Comparison of ENCODE assay signal across 1 cellular context in the genomic region with DNA sequence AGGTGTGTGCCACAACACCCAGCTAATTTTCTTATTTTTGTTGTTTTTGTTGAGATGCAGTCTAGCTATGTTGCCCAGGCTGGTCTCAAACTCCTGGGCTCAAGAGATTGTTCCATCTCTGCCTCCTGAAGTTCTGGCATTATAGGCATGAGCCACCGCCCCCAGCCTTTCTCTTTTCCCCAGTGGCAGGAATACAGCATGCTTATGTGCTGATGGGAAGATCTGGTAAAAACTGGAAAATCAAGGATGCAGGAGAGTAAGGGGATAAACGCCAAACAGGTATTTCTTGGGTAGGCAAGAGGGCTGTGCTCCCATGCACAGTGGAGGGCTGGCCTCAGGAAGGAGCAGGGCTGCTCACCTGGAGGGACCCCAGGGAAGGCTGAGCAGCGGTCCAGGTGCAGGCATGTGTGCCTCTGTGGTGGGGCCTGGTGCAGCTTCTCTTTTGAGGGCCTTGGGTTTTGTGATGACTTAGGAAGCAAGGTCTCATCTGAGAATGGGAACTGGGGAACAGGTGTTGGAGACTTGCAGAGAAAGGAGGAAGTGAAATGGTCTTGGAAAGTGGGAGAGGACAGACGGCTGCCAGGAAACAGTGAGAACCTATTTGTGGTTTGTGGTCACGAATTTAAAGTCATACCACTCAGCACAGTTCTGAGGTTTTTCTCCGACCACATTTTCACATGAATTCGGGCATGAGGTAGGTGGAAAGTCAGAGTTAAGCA.
A peak's percentile ranks its signal among the peaks of the same experiment; 100 is the strongest.
TF ChIP-seq lines count a peak whose summit lies in the region.

No MANE protein-coding gene starts in this region.

TF ChIP-seq in GM12878, 131 proteins besides CTCF, POLR2A, EP300 and RAD21 (continued from another document):
- TF ChIP-seq IRF3 (IDR thresholded peaks at IDR 0.05) = no peak
- TF ChIP-seq SMAD1 (IDR thresholded peaks at IDR 0.05; ENCODE audit: low read depth, partially characterized antibody) = peak; percentile 64
- TF ChIP-seq, protein P1, sequence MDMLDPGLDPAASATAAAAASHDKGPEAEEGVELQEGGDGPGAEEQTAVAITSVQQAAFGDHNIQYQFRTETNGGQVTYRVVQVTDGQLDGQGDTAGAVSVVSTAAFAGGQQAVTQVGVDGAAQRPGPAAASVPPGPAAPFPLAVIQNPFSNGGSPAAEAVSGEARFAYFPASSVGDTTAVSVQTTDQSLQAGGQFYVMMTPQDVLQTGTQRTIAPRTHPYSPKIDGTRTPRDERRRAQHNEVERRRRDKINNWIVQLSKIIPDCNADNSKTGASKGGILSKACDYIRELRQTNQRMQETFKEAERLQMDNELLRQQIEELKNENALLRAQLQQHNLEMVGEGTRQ (IDR thresholded peaks at IDR 0.05; ENCODE audit: borderline replicate concordance, low read depth, low read length) = no peak
- TF ChIP-seq EED (IDR thresholded peaks at IDR 0.05; ENCODE audit: low read depth) = peak; percentile 95
- TF ChIP-seq MEF2B (IDR thresholded peaks at IDR 0.05; ENCODE audit: partially characterized antibody, poor library complexity, severe bottlenecking) = peak; percentile 61
- no peak for TF ChIP-seq BACH1 (IDR thresholded peaks at IDR 0.05; ENCODE audit: borderline replicate concordance)
- TF ChIP-seq ETV6 (conservative IDR thresholded peaks at IDR 0.05 in 1 of 2, IDR thresholded peaks at IDR 0.05 in 1 of 2; ENCODE audit: borderline replicate concordance in 1 of 2, low read depth in 1 of 2) = peak in 1 of 2 experiments; percentile 62; a peak in 1 of 4 replicates
- TF ChIP-seq, protein P2, sequence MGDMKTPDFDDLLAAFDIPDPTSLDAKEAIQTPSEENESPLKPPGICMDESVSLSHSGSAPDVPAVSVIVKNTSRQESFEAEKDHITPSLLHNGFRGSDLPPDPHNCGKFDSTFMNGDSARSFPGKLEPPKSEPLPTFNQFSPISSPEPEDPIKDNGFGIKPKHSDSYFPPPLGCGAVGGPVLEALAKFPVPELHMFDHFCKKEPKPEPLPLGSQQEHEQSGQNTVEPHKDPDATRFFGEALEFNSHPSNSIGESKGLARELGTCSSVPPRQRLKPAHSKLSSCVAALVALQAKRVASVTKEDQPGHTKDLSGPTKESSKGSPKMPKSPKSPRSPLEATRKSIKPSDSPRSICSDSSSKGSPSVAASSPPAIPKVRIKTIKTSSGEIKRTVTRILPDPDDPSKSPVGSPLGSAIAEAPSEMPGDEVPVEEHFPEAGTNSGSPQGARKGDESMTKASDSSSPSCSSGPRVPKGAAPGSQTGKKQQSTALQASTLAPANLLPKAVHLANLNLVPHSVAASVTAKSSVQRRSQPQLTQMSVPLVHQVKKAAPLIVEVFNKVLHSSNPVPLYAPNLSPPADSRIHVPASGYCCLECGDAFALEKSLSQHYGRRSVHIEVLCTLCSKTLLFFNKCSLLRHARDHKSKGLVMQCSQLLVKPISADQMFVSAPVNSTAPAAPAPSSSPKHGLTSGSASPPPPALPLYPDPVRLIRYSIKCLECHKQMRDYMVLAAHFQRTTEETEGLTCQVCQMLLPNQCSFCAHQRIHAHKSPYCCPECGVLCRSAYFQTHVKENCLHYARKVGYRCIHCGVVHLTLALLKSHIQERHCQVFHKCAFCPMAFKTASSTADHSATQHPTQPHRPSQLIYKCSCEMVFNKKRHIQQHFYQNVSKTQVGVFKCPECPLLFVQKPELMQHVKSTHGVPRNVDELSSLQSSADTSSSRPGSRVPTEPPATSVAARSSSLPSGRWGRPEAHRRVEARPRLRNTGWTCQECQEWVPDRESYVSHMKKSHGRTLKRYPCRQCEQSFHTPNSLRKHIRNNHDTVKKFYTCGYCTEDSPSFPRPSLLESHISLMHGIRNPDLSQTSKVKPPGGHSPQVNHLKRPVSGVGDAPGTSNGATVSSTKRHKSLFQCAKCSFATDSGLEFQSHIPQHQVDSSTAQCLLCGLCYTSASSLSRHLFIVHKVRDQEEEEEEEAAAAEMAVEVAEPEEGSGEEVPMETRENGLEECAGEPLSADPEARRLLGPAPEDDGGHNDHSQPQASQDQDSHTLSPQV (IDR thresholded peaks at IDR 0.05) = no peak
